ENCODE assay signal across 12 cellular contexts in the genomic region with DNA sequence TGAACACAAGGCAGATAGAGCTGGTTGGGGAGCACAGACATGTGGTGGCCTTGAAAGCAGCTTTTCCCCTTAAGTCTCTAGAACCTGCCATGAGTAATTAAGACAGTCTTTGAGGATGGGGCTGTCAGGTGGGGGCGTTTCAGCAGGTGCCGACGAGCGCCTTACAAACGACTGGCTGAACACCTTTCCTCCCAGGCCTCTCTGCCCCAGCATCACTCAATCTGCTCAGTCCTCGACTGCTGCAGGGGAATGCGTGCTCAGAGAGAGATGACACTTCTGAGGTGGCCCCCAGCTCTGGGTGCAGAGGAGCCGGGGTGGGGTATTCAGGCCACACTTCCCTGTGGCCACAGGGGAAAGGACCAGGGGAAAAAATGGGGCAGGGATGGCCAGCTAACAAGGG. TPM values are rescaled to one million over a fixed set of nuclear protein-coding genes. Genes with fewer than 3 reads are reported as not detected.
A peak's percentile ranks its signal among the peaks of the same experiment; 100 is the strongest.
DNase-seq lines count a peak whose midpoint lies in the region; ATAC-seq and TF ChIP-seq lines count a peak whose summit lies in the region.
"Had no signal": no experiment of that assay in that cellular context is flagged by ENCODE, and none has a peak within 500 bp of the region (broad histone marks: within the 10 kb centered on the region; RNA-seq: fewer than 3 reads in every experiment).

No MANE protein-coding gene starts in this region.

- H4K5ac ChIP-seq in IMR-90 (ENCODE audit: low read depth, low read length), result 0 out of 2 replicates have a peak overlapping the region, but pooled peaks have one; percentile 10

- H3K23ac ChIP-seq in IMR-90 (ENCODE audit: low read depth, low read length), result 0 out of 2 replicates have a peak overlapping the region, but pooled peaks have one; percentile 4

- H3K14ac ChIP-seq in IMR-90 (replicated peaks; ENCODE audit: low read depth, low read length), result no peak overlapping the region; the same call in 1 of the 2 replicates

- no peaks in the 10 kb centered on the region for H3K9me3 Mint-ChIP-seq in chondrocyte (ENCODE audit: low read depth)
- H3K9me3 Mint-ChIP-seq: activated T-helper 17 cell treated with anti-CD3 and anti-CD28 coated beads, Interleukin-2, amount 50 U/mL, for 72 hours; CD8-positive, alpha-beta memory T cell; stimulated activated naive CD8-positive, alpha-beta T cell treated with anti-CD3 and anti-CD28 coated beads, Interleukin-15, Interleukin-2, amounts not matched to agents 100 ng/mL and 50 ng/mL, for 24 hours had no signal

- peak overlapping the region; percentile 28 for H3K4ac ChIP-seq in IMR-90 (ENCODE audit: low read depth, low read length)

- H3K27ac ChIP-seq in IMR-90 (ENCODE audit: insufficient read depth, low read length), result peak overlapping the region; percentile 38; the same call in 1 of the 2 replicates
- peak overlapping the region; percentile 79 for H3K27ac ChIP-seq in lower lobe of right lung
- H3K27ac ChIP-seq in suprapubic skin, result peak overlapping the region; percentile 92
- no peak overlapping the region for H3K27ac ChIP-seq in PC-3 (ENCODE audit: low read length)

- no peaks in the 10 kb centered on the region for H3K27me3 ChIP-seq in IMR-90 (ENCODE audit: control insufficient read depth, insufficient read depth, low read length)
- H3K27me3 ChIP-seq in lower lobe of right lung (ENCODE audit: low read depth), result no peaks in the 10 kb centered on the region
- no peaks in the 10 kb centered on the region for H3K27me3 ChIP-seq in suprapubic skin
- no peaks in the 10 kb centered on the region for H3K27me3 ChIP-seq in PC-3 (ENCODE audit: low read length)

- 80% methylated on average over 2 of the region's 8 CpGs; no CpG with 5 or more reads in 1 of the 2 experiments for WGBS in IMR-90 (ENCODE audit: extremely low coverage in 2 of 2, insufficient read length in 1 of 2), 2 experiments
- 82% methylated on average over 8 of the region's 8 CpGs for WGBS in suprapubic skin

- no peak for DNase-seq in IMR-90
- DNase-seq in chondrocyte (ENCODE audit: low spot score), result no peak
- DNase-seq in lower lobe of right lung, result no peak
- DNase-seq in suprapubic skin (ENCODE audit: low spot score in 2 of 2), result no peak
- no peak for DNase-seq in NCI-H2227 treated with DMSO at 0.1 percent for 48 hours (lab: John Stamatoyannopoulos, UW)
- DNase-seq in COLO829 (ENCODE audit: low spot score), result no peak
- no peak for DNase-seq in PC-3
- DNase-seq in T-helper 1 cell, result no peak
- DNase-seq: CD8-positive, alpha-beta memory T cell; Kasumi-1 had no signal

- peaks cover 50% of the 10 kb centered on the region for H3K79me2 ChIP-seq in PC-3 (ENCODE audit: low read length)

- H3K4me1 Mint-ChIP-seq in chondrocyte (ENCODE audit: low read depth), result peaks cover 50% of the 10 kb centered on the region

- in situ Hi-C loops in IMR-90 (cut with MboI; ENCODE audit: low sequenced_read_pairs), result no loop called here

- peak overlapping the region; percentile 67 for H2BK20ac ChIP-seq in IMR-90 (ENCODE audit: low read depth, low read length)

- H3K27me3 Mint-ChIP-seq in chondrocyte (ENCODE audit: low read depth), result no peaks in the 10 kb centered on the region
- H3K27me3 Mint-ChIP-seq: activated T-helper 17 cell treated with anti-CD3 and anti-CD28 coated beads, Interleukin-2, amount 50 U/mL, for 72 hours; CD8-positive, alpha-beta memory T cell; stimulated activated naive CD8-positive, alpha-beta T cell treated with anti-CD3 and anti-CD28 coated beads, Interleukin-15, Interleukin-2, amounts not matched to agents 100 ng/mL and 50 ng/mL, for 24 hours had no signal

- TF ChIP-seq POLR2A in IMR-90 (IDR thresholded peaks at IDR 0.05; ENCODE audit: low read depth, low read length) (no peak), suprapubic skin (IDR thresholded peaks at IDR 0.05) (no peak)

- H2AK5ac ChIP-seq in IMR-90 (ENCODE audit: low read depth, low read length), result no peak overlapping the region

- H3K9me3 ChIP-seq in IMR-90 (ENCODE audit: control insufficient read depth, insufficient read depth, low read length), result no peaks in the 10 kb centered on the region
- no peaks in the 10 kb centered on the region for H3K9me3 ChIP-seq in lower lobe of right lung
- no peaks in the 10 kb centered on the region for H3K9me3 ChIP-seq in suprapubic skin
- no peaks in the 10 kb centered on the region for H3K9me3 ChIP-seq in PC-3 (ENCODE audit: low read length)

- no peak overlapping the region; the same call in 2 of the 3 replicates for H2BK15ac ChIP-seq in IMR-90 (ENCODE audit: low read depth, low read length)

- POLR2A ChIA-PET in IMR-90 (lab: Charles Lee; ENCODE audit: unreplicated experiment) (no interaction called here), PC-3 (lab: Charles Lee; ENCODE audit: unreplicated experiment) (no interaction called here)

- peak overlapping the region; percentile 59 for H2BK5ac ChIP-seq in IMR-90 (ENCODE audit: low read depth, low read length, poor library complexity, severe bottlenecking)

- H3K9me1 ChIP-seq in IMR-90 (ENCODE audit: insufficient read depth, low read length), result peaks cover 28% of the 10 kb centered on the region

- H3K9ac ChIP-seq in IMR-90 (ENCODE audit: low read depth, low read length) (peak overlapping the region; percentile 39), PC-3 (ENCODE audit: low read length) (no peak overlapping the region)

- H3K4me2 ChIP-seq in IMR-90 (ENCODE audit: low read depth, low read length), result no peak overlapping the region; the same call in 1 of the 2 replicates
- no peak overlapping the region for H3K4me2 ChIP-seq in PC-3 (ENCODE audit: low read length)

- H3F3A ChIP-seq in PC-3 (ENCODE audit: low read length, unreplicated experiment), result no peaks in the 10 kb centered on the region

- peak overlapping the region; percentile 96 for H3K27ac Mint-ChIP-seq in chondrocyte (ENCODE audit: unreplicated experiment)
- H3K27ac Mint-ChIP-seq: stimulated activated naive CD8-positive, alpha-beta T cell treated with anti-CD3 and anti-CD28 coated beads, Interleukin-15, Interleukin-2, amounts not matched to agents 100 ng/mL and 50 ng/mL, for 24 hours had no signal

- peaks cover 39 to 80% of the 10 kb centered on the region in 2 experiments for H3K79me1 ChIP-seq in IMR-90 (ENCODE audit: low read depth in 1 of 2, low read length in 2 of 2)

- H3K4me1 ChIP-seq in IMR-90 (ENCODE audit: control insufficient read depth, insufficient read depth, low read length) (peaks cover 27% of the 10 kb centered on the region), lower lobe of right lung (peaks cover 43% of the 10 kb centered on the region), suprapubic skin (peaks cover 41% of the 10 kb centered on the region), PC-3 (ENCODE audit: insufficient read depth, low read length) (peaks cover 18% of the 10 kb centered on the region; the same call in 1 of the 2 replicates)

- ATAC-seq in IMR-90 (ENCODE audit: low read depth), result no peak
- no peak for ATAC-seq in lower lobe of right lung
- no peak for ATAC-seq in PC-3
- ATAC-seq: activated T-helper 17 cell treated with anti-CD3 and anti-CD28 coated beads, Interleukin-2, amount 50 U/mL, for 72 hours had no signal

- peak overlapping the region in 1 of 2 experiments; percentile 38; a peak in 1 of 4 replicates for H4K8ac ChIP-seq in IMR-90 (ENCODE audit: low read depth in 2 of 2, low read length in 2 of 2)

- H2AK9ac ChIP-seq in IMR-90 (replicated peaks; ENCODE audit: low read depth, low read length, poor library complexity), result peak overlapping the region; percentile 35

- no peak for TF ChIP-seq EP300 in suprapubic skin (IDR thresholded peaks at IDR 0.05)

- peaks cover 70% of the 10 kb centered on the region for H4K20me1 ChIP-seq in IMR-90 (ENCODE audit: insufficient read depth, low read length)
- H4K20me1 ChIP-seq in PC-3 (ENCODE audit: low read length), result peaks cover 38% of the 10 kb centered on the region

- no peak overlapping the region for H2BK120ac ChIP-seq in IMR-90 (ENCODE audit: low read depth, low read length)

- TF ChIP-seq CTCF in IMR-90 (conservative IDR thresholded peaks at IDR 0.05; ENCODE audit: low read depth, low read length) (no peak), chondrocyte (IDR thresholded peaks at IDR 0.05) (no peak), lower lobe of right lung (IDR thresholded peaks at IDR 0.05) (no peak), suprapubic skin (IDR thresholded peaks at IDR 0.05) (no peak), PC-3 (conservative IDR thresholded peaks at IDR 0.05; ENCODE audit: low read depth, low read length) (no peak)

- H3K36me3 ChIP-seq in IMR-90 (ENCODE audit: control insufficient read depth, insufficient read depth, low read length) (peaks cover 55% of the 10 kb centered on the region), lower lobe of right lung (peaks cover 80% of the 10 kb centered on the region), suprapubic skin (peaks cover 71% of the 10 kb centered on the region), PC-3 (ENCODE audit: low read depth, low read length) (peaks cover 78% of the 10 kb centered on the region)

- intact Hi-C loops in IMR-90 (cut with micrococcal nuclease), result no loop called here
- intact Hi-C loops in lower lobe of right lung (cut with DNase I), result no loop called here
- intact Hi-C loops in PC-3 (cut with micrococcal nuclease), result no loop called here

- H3K36me3 Mint-ChIP-seq in chondrocyte (ENCODE audit: low read depth), result peaks cover 32% of the 10 kb centered on the region

- H3K4me3 ChIP-seq in IMR-90 (ENCODE audit: insufficient read depth, low read depth, low read length) (no peak overlapping the region), lower lobe of right lung (peak overlapping the region; percentile 41), suprapubic skin (peak overlapping the region; percentile 51), PC-3 (ENCODE audit: low read length) (no peak overlapping the region)

- no peaks in the 10 kb centered on the region for H3K9me2 ChIP-seq in PC-3 (replicated peaks; ENCODE audit: low read length)

- H3K18ac ChIP-seq in IMR-90 (ENCODE audit: low read depth, low read length), result peak overlapping the region; percentile 28; the same call in 1 of the 2 replicates

- H2AFZ ChIP-seq in IMR-90 (replicated peaks; ENCODE audit: low read length, poor library complexity) (no peak overlapping the region), PC-3 (ENCODE audit: low read length) (no peak overlapping the region)

- CTCF ChIA-PET in IMR-90 (lab: Yijun Ruan, JAX), result no interaction called here
- CTCF ChIA-PET in PC-3 (lab: Charles Lee), result no interaction called here

- H3K56ac ChIP-seq in IMR-90 (ENCODE audit: extremely low read depth, insufficient read depth, low read length), result peak overlapping the region; percentile 41; the same call in 1 of the 2 replicates

- H4K91ac ChIP-seq in IMR-90 (ENCODE audit: insufficient read depth, low read depth, low read length), result peak overlapping the region; percentile 12

- BruUV-seq in IMR-90 (replicated peaks; lab: Mats Ljungman, UMichigan), result TSS peak; percentile 43
- BruUV-seq in PC-3 (replicated peaks; lab: Mats Ljungman, UMichigan), result no TSS peak

- H3K4me3 Mint-ChIP-seq in chondrocyte (ENCODE audit: unreplicated experiment), result peak overlapping the region; percentile 46
- H3K4me3 Mint-ChIP-seq: activated T-helper 17 cell treated with anti-CD3 and anti-CD28 coated beads, Interleukin-2, amount 50 U/mL, for 72 hours; CD8-positive, alpha-beta memory T cell; stimulated activated naive CD8-positive, alpha-beta T cell treated with anti-CD3 and anti-CD28 coated beads, Interleukin-15, Interleukin-2, amounts not matched to agents 100 ng/mL and 50 ng/mL, for 24 hours had no signal

- no peak for TF ChIP-seq RAD21 in IMR-90 (IDR thresholded peaks at IDR 0.05; ENCODE audit: low read length)

- dilution Hi-C loops in IMR-90 (cut with HindIII; ENCODE audit: low sequenced_read_pairs, unreplicated experiment), result no loop called here

RNA-seq across cellular contexts. Expression of gene NCKIPSD, which starts 8.1 kb away (rescaled TPM):
- 21.0 and 21.9 TPM in 2 replicates for total RNA-seq in IMR-90 (2012; rRNA removed)
- 38.3 and 42.3 TPM in 2 replicates for polyA plus RNA-seq in IMR-90 (2012; rRNA removed)
- 15.5 and 40.7 TPM in 2 replicates for polyA plus RNA-seq in IMR-90 (2012; cell fraction: cytosol; rRNA removed)
- polyA plus RNA-seq in IMR-90 (2012; cell fraction: nucleus; rRNA removed; ENCODE audit: low replicate concordance), result 71.9 and 123 TPM in 2 replicates
- total RNA-seq in chondrocyte, result 24.0 to 27.2 TPM (median 24.7 TPM) in 3 replicates
- total RNA-seq in lower lobe of right lung, result 20.7 TPM
- total RNA-seq in suprapubic skin, result 10 to 100 TPM; 34.8 to 59.2 (median 44.9) TPM
- 56.3 and 66.8 TPM in 2 replicates for total RNA-seq in PC-3 (2014; rRNA removed)

RNA-seq across cellular contexts. Expression of gene IP6K2, which starts 23.2 kb away (rescaled TPM):
- 73.7 and 76.9 TPM in 2 replicates for total RNA-seq in IMR-90 (2012; rRNA removed)
- polyA plus RNA-seq in IMR-90 (2012; rRNA removed), result 155 and 169 TPM in 2 replicates
- polyA plus RNA-seq in IMR-90 (2012; cell fraction: cytosol; rRNA removed), result 86.6 and 128 TPM in 2 replicates
- polyA plus RNA-seq in IMR-90 (2012; cell fraction: nucleus; rRNA removed; ENCODE audit: low replicate concordance), result 518 and 581 TPM in 2 replicates
- total RNA-seq in chondrocyte, result 68.8 to 109 TPM (median 72.3 TPM) in 3 replicates
- 56.3 TPM for total RNA-seq in lower lobe of right lung
- total RNA-seq in suprapubic skin, result 100 to 1,000 TPM; 169 to 269 (median 246) TPM
- 88.1 and 102 TPM in 2 replicates for total RNA-seq in PC-3 (2014; rRNA removed)

RNA-seq across cellular contexts. Expression of gene CELSR3, which starts 31.1 kb away (rescaled TPM):
- 0.18 and 0.28 TPM in 2 replicates for total RNA-seq in IMR-90 (2012; rRNA removed)
- polyA plus RNA-seq in IMR-90 (2012; rRNA removed), result 0.59 and 0.63 TPM in 2 replicates
- 0.21 and 0.46 TPM in 2 replicates for polyA plus RNA-seq in IMR-90 (2012; cell fraction: cytosol; rRNA removed)
- 2.5 and 3.7 TPM in 2 replicates for polyA plus RNA-seq in IMR-90 (2012; cell fraction: nucleus; rRNA removed; ENCODE audit: low replicate concordance)
- total RNA-seq in chondrocyte, result 9.6 to 11.4 TPM (median 10.5 TPM) in 3 replicates
- 1.0 TPM for total RNA-seq in lower lobe of right lung
- 1 to 10 TPM; 1.6 to 3.2 (median 2.0) TPM for total RNA-seq in suprapubic skin
- 0.92 and 1.1 TPM in 2 replicates for total RNA-seq in PC-3 (2014; rRNA removed)

RNA-seq across cellular contexts. Expression of gene SLC26A6, which starts 58.6 kb away (rescaled TPM):
- total RNA-seq in IMR-90 (2012; rRNA removed), result 11.7 and 11.8 TPM in 2 replicates
- polyA plus RNA-seq in IMR-90 (2012; rRNA removed), result 31.4 and 34.3 TPM in 2 replicates
- 12.8 and 16.9 TPM in 2 replicates for polyA plus RNA-seq in IMR-90 (2012; cell fraction: cytosol; rRNA removed)
- polyA plus RNA-seq in IMR-90 (2012; cell fraction: nucleus; rRNA removed; ENCODE audit: low replicate concordance), result 352 and 485 TPM in 2 replicates
- total RNA-seq in chondrocyte, result 66.8 to 70.5 TPM (median 69.3 TPM) in 3 replicates
- 20.8 TPM for total RNA-seq in lower lobe of right lung
- 10 to 100 TPM; 14.0 to 29.4 (median 24.1) TPM for total RNA-seq in suprapubic skin
- 38.1 and 44.9 TPM in 2 replicates for total RNA-seq in PC-3 (2014; rRNA removed)

Comparison
In these comparisons a context has a peak if more than half of its experiments do, and no peak if none do; other contexts are left out.
1. H3K4me3 ChIP-seq: peak in lower lobe of right lung (single experiment) and suprapubic skin (single experiment); none in IMR-90 (single experiment) and PC-3 (single experiment).